ENCODE assay signal across 11 cellular contexts in genomic region chr9:79812099-79812498, GRCh38.
DNase-seq lines count a peak whose midpoint lies in the region; ATAC-seq, FAIRE-seq and TF ChIP-seq lines count a peak whose summit lies in the region.
"Had no signal": no experiment of that assay in that cellular context is flagged by ENCODE, and none has a peak within 500 bp of the region (broad histone marks: within the 10 kb centered on the region; RNA-seq: fewer than 3 reads in every experiment).

No MANE protein-coding gene starts in this region.

- no peaks in the 10 kb centered on the region for H3K36me3 Mint-ChIP-seq in activated naive CD4-positive, alpha-beta T cell treated with anti-CD3 and anti-CD28 coated beads, Interleukin-2, amount 10 ng/mL, durations not matched to agents 7 days and 5 days
- no peaks in the 10 kb centered on the region for H3K36me3 Mint-ChIP-seq in activated CD8-positive, alpha-beta T cell treated with anti-CD3 and anti-CD28 coated beads for 36 hours (ENCODE audit: low read depth)
- H3K36me3 Mint-ChIP-seq in HFFc6 (ENCODE audit: low read depth), result no peaks in the 10 kb centered on the region

- H4K20me1 ChIP-seq in SK-N-SH (ENCODE audit: insufficient read depth), result no peaks in the 10 kb centered on the region

- H3K4me3 Mint-ChIP-seq in activated naive CD4-positive, alpha-beta T cell treated with anti-CD3 and anti-CD28 coated beads, Interleukin-2, amount 10 ng/mL, durations not matched to agents 7 days and 5 days, result peak overlapping the region; percentile 66
- peak overlapping the region; percentile 63 for H3K4me3 Mint-ChIP-seq in activated CD8-positive, alpha-beta T cell treated with anti-CD3 and anti-CD28 coated beads for 36 hours
- H3K4me3 Mint-ChIP-seq in HFFc6, result no peak overlapping the region

- CTCF ChIA-PET in activated naive CD4-positive, alpha-beta T cell treated with anti-CD3 and anti-CD28 coated beads, Interleukin-2, amount 10 ng/mL, durations not matched to agents 7 days and 5 days (lab: Charles Lee), result no interaction called here
- CTCF ChIA-PET in activated CD8-positive, alpha-beta T cell treated with anti-CD3 and anti-CD28 coated beads for 36 hours (lab: Charles Lee), result no interaction called here
- CTCF ChIA-PET in SK-N-SH (lab: Yijun Ruan, JAX), result no interaction called here

- H3K4me3 ChIP-seq in SK-N-SH (ENCODE audit: low read depth in 2 of 2, low read length in 1 of 2), result no peak overlapping the region
- H3K4me3 ChIP-seq: left lung had no signal

- peak; percentile 13 for ATAC-seq in HG02885 (IDR thresholded peaks at IDR 0.05; ENCODE audit: poor library complexity, unreplicated experiment)
- ATAC-seq in activated CD8-positive, alpha-beta T cell treated with anti-CD3 and anti-CD28 coated beads for 36 hours, result peak; percentile 26
- ATAC-seq: left lung had no signal

- DNase-seq in activated naive CD4-positive, alpha-beta T cell treated with anti-CD3 and anti-CD28 coated beads, Interleukin-2, amount 10 ng/mL, durations not matched to agents 7 days and 5 days, result no peak
- DNase-seq in activated naive CD4-positive, alpha-beta T cell treated with Interleukin-2 at 50 U/mL for 16 hours, result no peak
- no peak for DNase-seq in activated CD8-positive, alpha-beta T cell treated with anti-CD3 and anti-CD28 coated beads for 36 hours
- DNase-seq in stromal cell of bone marrow (ENCODE audit: low read depth), result peak; percentile 10
- no peak for DNase-seq in SK-N-SH
- no peak for DNase-seq in HFFc6
- DNase-seq in frontal cortex (ENCODE audit: low spot score in 2 of 2), result no peak
- DNase-seq: H7, left lung, NCI-H187 treated with DMSO at 0.1 percent for 48 hours had no signal

- H3K9me3 Mint-ChIP-seq in activated naive CD4-positive, alpha-beta T cell treated with anti-CD3 and anti-CD28 coated beads, Interleukin-2, amount 10 ng/mL, durations not matched to agents 7 days and 5 days, result no peaks in the 10 kb centered on the region
- no peaks in the 10 kb centered on the region for H3K9me3 Mint-ChIP-seq in activated CD8-positive, alpha-beta T cell treated with anti-CD3 and anti-CD28 coated beads for 36 hours
- H3K9me3 Mint-ChIP-seq in HFFc6, result no peaks in the 10 kb centered on the region

- no peaks in the 10 kb centered on the region for H3K27me3 ChIP-seq in SK-N-SH (ENCODE audit: insufficient read depth)
- H3K27me3 ChIP-seq: left lung had no signal

- no peak overlapping the region for H3K27ac ChIP-seq in SK-N-SH (ENCODE audit: low read depth in 2 of 2, low read length in 1 of 2)
- H3K27ac ChIP-seq: left lung had no signal

- no peak for TF ChIP-seq CTCF in activated CD8-positive, alpha-beta T cell treated with anti-CD3 and anti-CD28 coated beads for 36 hours (IDR thresholded peaks at IDR 0.05)
- no peak for TF ChIP-seq CTCF in SK-N-SH (IDR thresholded peaks at IDR 0.05)
- no peak for TF ChIP-seq CTCF in HFFc6 (IDR thresholded peaks at IDR 0.05)

- no peak overlapping the region for H2AFZ ChIP-seq in SK-N-SH (ENCODE audit: low read depth)

- no peaks in the 10 kb centered on the region for H3K9me3 ChIP-seq in SK-N-SH
- H3K9me3 ChIP-seq: left lung had no signal

- intact Hi-C loops in activated CD8-positive, alpha-beta T cell treated with anti-CD3 and anti-CD28 coated beads for 36 hours (cut with micrococcal nuclease), result loop anchor here (10.0 kb wide), 1 partner anchor 237 kb away; the partner anchor contains the start of gene TLE4

- no peaks in the 10 kb centered on the region for H3K79me2 ChIP-seq in SK-N-SH (ENCODE audit: insufficient read depth)

- H3K36me3 ChIP-seq in SK-N-SH (replicated peaks in 1 of 2; ENCODE audit: control insufficient read depth in 1 of 2, insufficient read depth in 2 of 2, low read length in 1 of 2), result no peaks in the 10 kb centered on the region
- H3K36me3 ChIP-seq: left lung had no signal

- H3K4me1 ChIP-seq in SK-N-SH (ENCODE audit: control insufficient read depth in 1 of 2, insufficient read depth in 2 of 2, low read depth in 1 of 2, low read length in 1 of 2), result peaks cover 0 to 18% of the 10 kb centered on the region in 2 experiments; a peak in 2 of 4 replicates

- H3K4me1 Mint-ChIP-seq in activated naive CD4-positive, alpha-beta T cell treated with anti-CD3 and anti-CD28 coated beads, Interleukin-2, amount 10 ng/mL, durations not matched to agents 7 days and 5 days, result peaks cover 38% of the 10 kb centered on the region
- peaks cover 25% of the 10 kb centered on the region for H3K4me1 Mint-ChIP-seq in activated CD8-positive, alpha-beta T cell treated with anti-CD3 and anti-CD28 coated beads for 36 hours (ENCODE audit: low read depth)
- peaks cover 34% of the 10 kb centered on the region for H3K4me1 Mint-ChIP-seq in HFFc6 (ENCODE audit: low read depth)

- WGBS in SK-N-SH (ENCODE audit: low lambda C conversion rate), result 41% methylated on average over 3 of the region's 3 CpGs

- peaks cover 5% of the 10 kb centered on the region for H3F3A ChIP-seq in SK-N-SH (replicated peaks; ENCODE audit: insufficient read depth)

- H3K4me2 ChIP-seq in SK-N-SH, result no peak overlapping the region

- no peak overlapping the region for H3K9ac ChIP-seq in SK-N-SH

- peaks cover 7% of the 10 kb centered on the region for H3K27me3 Mint-ChIP-seq in activated naive CD4-positive, alpha-beta T cell treated with anti-CD3 and anti-CD28 coated beads, Interleukin-2, amount 10 ng/mL, durations not matched to agents 7 days and 5 days
- no peaks in the 10 kb centered on the region for H3K27me3 Mint-ChIP-seq in activated CD8-positive, alpha-beta T cell treated with anti-CD3 and anti-CD28 coated beads for 36 hours
- peaks cover 4% of the 10 kb centered on the region for H3K27me3 Mint-ChIP-seq in HFFc6 (ENCODE audit: insufficient read depth)

- no peak for TF ChIP-seq RAD21 in SK-N-SH (IDR thresholded peaks at IDR 0.05; ENCODE audit: low read length)

- H3K9me2 ChIP-seq in SK-N-SH, result no peaks in the 10 kb centered on the region

- no peak for TF ChIP-seq EP300 in SK-N-SH (IDR thresholded peaks at IDR 0.05; ENCODE audit: borderline replicate concordance in 1 of 2, low read depth in 1 of 2, low read length in 1 of 2)

- POLR2A ChIA-PET in activated CD8-positive, alpha-beta T cell treated with anti-CD3 and anti-CD28 coated beads for 36 hours (lab: Charles Lee), result no interaction called here
- POLR2A ChIA-PET in SK-N-SH (lab: Yijun Ruan, JAX), result no interaction called here

- H3K27ac Mint-ChIP-seq in activated naive CD4-positive, alpha-beta T cell treated with anti-CD3 and anti-CD28 coated beads, Interleukin-2, amount 10 ng/mL, durations not matched to agents 7 days and 5 days, result peak overlapping the region; percentile 81
- H3K27ac Mint-ChIP-seq in activated CD8-positive, alpha-beta T cell treated with anti-CD3 and anti-CD28 coated beads for 36 hours, result peak overlapping the region; percentile 47
- H3K27ac Mint-ChIP-seq in HFFc6, result no peak overlapping the region

- FAIRE-seq in frontal cortex (lab: Jason Lieb, UNC), result no peak

TF ChIP-seq in SK-N-SH, 30 proteins besides CTCF, POLR2A, EP300 and RAD21:
- no peak for TF ChIP-seq RXRA (IDR thresholded peaks at IDR 0.05; ENCODE audit: borderline replicate concordance, low read depth)
